In genomic region chr17:7929158-7930029, GRCh38 we compare ENCODE assay signal across 8 cellular contexts.
DNase-seq lines count a peak whose midpoint lies in the region; ATAC-seq and TF ChIP-seq lines count a peak whose summit lies in the region.

TSS of gene KCNAB3 (minus strand) at chr17:7929856. CDS start at chr17:7929435, 421 bp downstream.

- H3K36me3 ChIP-seq in SU-DHL-6 (ENCODE audit: low read length) = no peaks in the 10 kb centered on the region

- no peaks in the 10 kb centered on the region for H3F3A ChIP-seq in SU-DHL-6 (ENCODE audit: insufficient read depth)

- no peaks in the 10 kb centered on the region for H3K27me3 ChIP-seq in SU-DHL-6 (ENCODE audit: low read length)

- peak within 1 kb of the TSS; percentile 9 for H3K4me3 ChIP-seq in SU-DHL-6 (ENCODE audit: insufficient read depth, low read length, poor library complexity, severe bottlenecking)

- 0 out of 2 replicates have a peak, but pooled peaks cover 3% of the 10 kb centered on the region for H4K20me1 ChIP-seq in SU-DHL-6 (ENCODE audit: low read depth, low read length)

- peaks cover 31% of the 10 kb centered on the region for H3K79me2 ChIP-seq in SU-DHL-6 (ENCODE audit: insufficient read depth, low read length)

- ATAC-seq in GM21576 (IDR thresholded peaks at IDR 0.05; ENCODE audit: unreplicated experiment) (no peak), HG03520 (IDR thresholded peaks at IDR 0.05; ENCODE audit: unreplicated experiment) (no peak)

- H3K9me2 ChIP-seq in SU-DHL-6 (replicated peaks; ENCODE audit: insufficient read depth, low read length) = no peaks in the 10 kb centered on the region

- DNase-seq in GM13976 (ENCODE audit: low spot score) (peak; percentile 68), caudate nucleus (lab: John Stamatoyannopoulos, UW) (peak in 54 of 61 donors; percentile 7 to 89 (median 61)), left kidney (ENCODE audit: low read depth, low spot score) (peak; percentile 93), SW 1271 (lab: John Stamatoyannopoulos, UW) (no peak)
- DNase-seq in stimulated activated naive CD4-positive, alpha-beta T cell treated with Interleukin-2 at 50 U/mL for 16 hours (lab: John Stamatoyannopoulos, UW) = peak; percentile 55

- TF ChIP-seq CTCF in GM13976 (IDR thresholded peaks at IDR 0.05; ENCODE audit: borderline replicate concordance, control extremely low read depth, extremely low read depth, insufficient read depth, missing control alignments) = no peak
- no peak for TF ChIP-seq CTCF in SU-DHL-6 (IDR thresholded peaks at IDR 0.05; ENCODE audit: insufficient read depth, low read length, poor library complexity, severe bottlenecking)

- peak within 1 kb of the TSS; percentile 68 for H3K4me2 ChIP-seq in SU-DHL-6 (ENCODE audit: low read depth, low read length, poor library complexity, severe bottlenecking)

- H3K9ac ChIP-seq in SU-DHL-6 (ENCODE audit: low read length) = peak within 1 kb of the TSS; percentile 89; the same call in 1 of the 2 replicates

- H3K9me3 ChIP-seq in SU-DHL-6 (ENCODE audit: insufficient read depth, low read length) = no peaks in the 10 kb centered on the region

- H3K27ac ChIP-seq in SU-DHL-6 (ENCODE audit: low read depth, low read length) = no peak within 1 kb of the TSS
- H3K27ac ChIP-seq in caudate nucleus (ENCODE audit: low read depth, low read length) = no peak within 1 kb of the TSS

- H2AFZ ChIP-seq in SU-DHL-6 (ENCODE audit: low read depth, low read length, severe bottlenecking) = no peak within 1 kb of the TSS

- in situ Hi-C loops in GM13976 (cut with MboI; ENCODE audit: low sequenced_read_pairs, unreplicated experiment) = no loop called here

Comparison
In these comparisons a context has a peak if more than half of its experiments do, and no peak if none do; other contexts are left out.
1. DNase-seq: peak in GM13976 (single experiment), caudate nucleus (54 of 61), left kidney (single experiment) and stimulated activated naive CD4-positive, alpha-beta T cell treated with Interleukin-2 at 50 U/mL for 16 hours (single experiment); none in SW 1271 (0 of 2).